ENCODE assay signal across 8 cellular contexts in the genomic region with DNA sequence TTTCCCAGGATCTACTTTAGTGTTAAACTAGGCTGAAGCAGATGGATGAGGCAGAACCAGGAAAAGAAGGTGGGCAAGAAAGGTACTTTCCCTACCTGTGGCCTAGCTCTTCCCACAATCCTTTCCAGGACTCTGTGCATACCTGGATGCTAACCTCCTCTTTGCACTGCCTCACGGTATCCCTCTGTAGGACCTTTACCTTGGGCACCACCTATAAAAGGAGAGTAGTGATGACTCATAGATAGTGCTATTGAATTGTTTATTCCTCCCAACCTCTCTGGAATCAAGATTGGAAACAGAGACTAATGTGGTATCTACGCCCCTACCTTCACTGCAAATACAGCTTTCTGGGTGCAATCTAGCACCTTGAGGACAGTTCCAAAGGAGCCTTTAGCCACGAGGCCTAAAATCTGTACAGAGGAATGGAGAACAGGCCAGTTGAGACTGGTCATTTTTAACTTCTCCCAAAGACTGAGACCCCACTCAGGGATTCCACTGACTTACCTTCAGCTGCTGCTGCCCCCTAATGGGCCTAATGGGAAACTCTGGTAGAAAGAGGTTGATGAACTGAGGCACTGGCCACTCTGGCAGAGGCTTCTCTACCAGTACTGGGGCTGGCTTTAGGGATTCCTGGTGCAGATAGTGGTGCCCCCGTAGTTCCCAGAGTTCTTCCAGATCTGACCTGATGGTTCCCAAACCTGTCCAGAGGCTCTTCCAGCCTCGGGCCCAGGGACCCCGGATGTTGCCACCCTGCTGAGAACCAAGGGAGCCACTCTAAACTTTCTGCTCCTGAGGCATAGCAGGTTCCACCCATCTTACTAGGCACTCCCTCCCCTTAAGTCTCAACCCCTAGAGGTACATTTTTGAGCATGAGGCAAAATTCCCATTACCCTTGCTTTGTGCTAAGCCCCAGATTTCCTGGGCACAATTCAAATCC. TPM values are rescaled to one million over a fixed set of nuclear protein-coding genes. Genes with fewer than 3 reads are reported as not detected.
DNase-seq lines count a peak whose midpoint lies in the region; ATAC-seq and TF ChIP-seq lines count a peak whose summit lies in the region.

No MANE protein-coding gene starts in this region.

- H3K27ac Mint-ChIP-seq in glutamatergic neuron (ENCODE audit: unreplicated experiment), result peak overlapping the region; percentile 64

- peak; percentile 71 for TF ChIP-seq CTCF in glutamatergic neuron (IDR thresholded peaks at IDR 0.05; ENCODE audit: partially characterized antibody, unreplicated experiment)

- peaks cover 3% of the 10 kb centered on the region for H3K27me3 Mint-ChIP-seq in glutamatergic neuron (ENCODE audit: unreplicated experiment)

- no peak for ATAC-seq in HG03095 (IDR thresholded peaks at IDR 0.05; ENCODE audit: unreplicated experiment)

- peaks cover 4% of the 10 kb centered on the region for H3K36me3 Mint-ChIP-seq in glutamatergic neuron (ENCODE audit: unreplicated experiment)

- H3K4me3 Mint-ChIP-seq in glutamatergic neuron (ENCODE audit: unreplicated experiment), result peak overlapping the region; percentile 30

- peaks cover 3% of the 10 kb centered on the region for H3K9me3 Mint-ChIP-seq in glutamatergic neuron (ENCODE audit: unreplicated experiment)

- H3K4me1 Mint-ChIP-seq in glutamatergic neuron (ENCODE audit: low read depth, unreplicated experiment), result peaks cover 3% of the 10 kb centered on the region

- peak; percentile 35 for DNase-seq in NCI-H510A treated with DMSO at 0.1 percent for 48 hours (lab: John Stamatoyannopoulos, UW)
- DNase-seq in NCI-H510A (lab: John Stamatoyannopoulos, UW), result no peak
- DNase-seq in NCI-H2227 (lab: John Stamatoyannopoulos, UW; ENCODE audit: unreplicated experiment), result peak; percentile 28
- peak; percentile 40 for DNase-seq in activated naive CD4-positive, alpha-beta T cell treated with anti-CD3 and anti-CD28 coated beads, Interleukin-2, amount 50 U/mL, for 16 hours
- DNase-seq in glutamatergic neuron, result peak; percentile 60
- DNase-seq in retina, result peak; percentile 44
- no peak for DNase-seq in NOMO-1 treated with dmso at 0.1 percent for 144 hours (lab: John Stamatoyannopoulos, UW; ENCODE audit: unreplicated experiment)

RNA-seq across cellular contexts. Expression of gene RSKR, which starts 0.8 kb away (rescaled TPM):
- 44.5 TPM for total RNA-seq in glutamatergic neuron (ENCODE audit: unreplicated experiment)

RNA-seq across cellular contexts. Expression of gene SPAG5, which starts 14.4 kb away (rescaled TPM):
- total RNA-seq in glutamatergic neuron (ENCODE audit: unreplicated experiment), result 31.5 TPM

RNA-seq across cellular contexts. Expression of gene BLTP2, which starts 31.8 kb away (rescaled TPM):
- total RNA-seq in glutamatergic neuron (ENCODE audit: unreplicated experiment), result 181 TPM

RNA-seq across cellular contexts. Expression of gene ALDOC, which starts 36.5 kb away (rescaled TPM):
- total RNA-seq in glutamatergic neuron (ENCODE audit: unreplicated experiment), result 50.9 TPM

RNA-seq across cellular contexts. Expression of gene PIGS, which starts 41.9 kb away (rescaled TPM):
- 63.1 TPM for total RNA-seq in glutamatergic neuron (ENCODE audit: unreplicated experiment)

Comparison
In these comparisons a context has a peak if more than half of its experiments do, and no peak if none do; other contexts are left out.
1. DNase-seq: peak in NCI-H510A treated with DMSO at 0.1 percent for 48 hours (single experiment), NCI-H2227 (single experiment), activated naive CD4-positive, alpha-beta T cell treated with anti-CD3 and anti-CD28 coated beads, Interleukin-2, amount 50 U/mL, for 16 hours (single experiment), glutamatergic neuron (single experiment) and retina (single experiment); none in NCI-H510A (single experiment) and NOMO-1 treated with dmso at 0.1 percent for 144 hours (single experiment).